Comparison of ENCODE assay signal across 2 cellular contexts in the genomic region with DNA sequence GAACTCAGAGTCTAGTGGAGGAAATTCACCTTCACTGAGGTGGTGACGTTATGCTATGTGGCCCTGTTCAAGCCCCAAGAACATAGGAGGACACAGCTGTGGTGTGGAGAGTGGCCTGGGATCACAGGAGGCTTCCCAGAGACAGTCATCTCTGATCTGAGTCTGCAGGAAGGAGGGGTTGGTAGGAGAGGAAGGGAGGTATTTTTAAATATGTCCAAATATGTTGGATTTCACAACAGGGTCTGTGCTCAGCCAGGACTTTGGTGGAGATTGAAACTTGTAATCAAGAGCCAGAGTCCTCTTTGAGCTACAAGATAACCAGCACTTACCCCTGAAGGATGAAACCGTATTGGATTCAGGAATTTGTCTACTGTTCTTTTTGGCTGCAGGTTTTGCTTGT.
TF ChIP-seq lines count a peak whose summit lies in the region.

No MANE protein-coding gene starts in this region.

TF ChIP-seq in liver, 16 proteins besides CTCF, POLR2A, EP300 and RAD21 (continued from another document):
- TF ChIP-seq HNF4A (conservative IDR thresholded peaks at IDR 0.05): peak; percentile 45 to 62

TF ChIP-seq in HepG2, 621 proteins besides CTCF, POLR2A, EP300 and RAD21 (continued from another document):
- TF ChIP-seq KAT8 (CRISPR knock-in tag; IDR thresholded peaks at IDR 0.05): no peak
- no peak for TF ChIP-seq CHCHD3 (CRISPR knock-in tag; IDR thresholded peaks at IDR 0.05)
